In genomic region chr17:79023886-79024771, GRCh38 we compare ENCODE assay signal across 8 cellular contexts. TPM values are rescaled to one million over a fixed set of nuclear protein-coding genes. Genes with fewer than 3 reads are reported as not detected.
A peak's percentile ranks its signal among the peaks of the same experiment; 100 is the strongest.
DNase-seq lines count a peak whose midpoint lies in the region; ATAC-seq and TF ChIP-seq lines count a peak whose summit lies in the region.

C1QTNF1 (plus strand) TSS chr17:79024169; CDS start chr17:79043969, 19,800 bp downstream.

- peak; percentile 25; the same call in 1 of the 2 replicates for TF ChIP-seq CTCF in AG04450 (IDR thresholded peaks at IDR 0.05; ENCODE audit: low read depth, low read length)
- TF ChIP-seq CTCF in HEK293 (tag by site-specific recombination; IDR thresholded peaks at IDR 0.05), result peak; percentile 54
- TF ChIP-seq CTCF in esophagus squamous epithelium (IDR thresholded peaks at IDR 0.05), result peak in 4 of 6 experiments; percentile 38 to 63 (median 49)

- peaks cover 41% of the 10 kb centered on the region for H3K4me1 ChIP-seq in HEK293 (ENCODE audit: control insufficient read depth, insufficient read depth, low read length)
- H3K4me1 ChIP-seq in esophagus squamous epithelium, result peaks cover 35 to 100% (median 63%) of the 10 kb centered on the region in 3 donors
- peaks cover 4% of the 10 kb centered on the region in 2 donors for H3K4me1 ChIP-seq in naive thymus-derived CD4-positive, alpha-beta T cell (ENCODE audit: control insufficient read depth in 2 of 2, insufficient read depth in 2 of 2, low read length in 2 of 2)

- intact Hi-C loops in activated CD4-positive, alpha-beta memory T cell treated with anti-CD3 and anti-CD28 coated beads for 36 hours (cut with micrococcal nuclease), result no loop called here
- intact Hi-C loops in esophagus squamous epithelium (cut with DNase I), result no loop called here
- intact Hi-C loops in naive thymus-derived CD4-positive, alpha-beta T cell (cut with micrococcal nuclease), result no loop called here

- H3K4me1 Mint-ChIP-seq in activated CD4-positive, alpha-beta memory T cell treated with anti-CD3 and anti-CD28 coated beads for 36 hours (ENCODE audit: low read depth), result peaks cover 8% of the 10 kb centered on the region
- peaks cover 0 to 9% (median 6%) of the 10 kb centered on the region in 7 donors for H3K4me1 Mint-ChIP-seq in naive thymus-derived CD4-positive, alpha-beta T cell

- H3K4me3 ChIP-seq in AG04450 (ENCODE audit: low read depth, low read length) (peak within 1 kb of the TSS; percentile 70), HEK293 (ENCODE audit: low read depth, low read length) (peak within 1 kb of the TSS; percentile 58), esophagus squamous epithelium (peak within 1 kb of the TSS; percentile 34 to 71 (median 54))
- peak within 1 kb of the TSS; percentile 64 for H3K4me3 ChIP-seq in naive thymus-derived CD4-positive, alpha-beta T cell (ENCODE audit: low read length)

- peaks cover 28% of the 10 kb centered on the region for H3K27me3 Mint-ChIP-seq in activated CD4-positive, alpha-beta memory T cell treated with anti-CD3 and anti-CD28 coated beads for 36 hours
- peaks cover 1 to 79% (median 20%) of the 10 kb centered on the region in 5 donors for H3K27me3 Mint-ChIP-seq in naive thymus-derived CD4-positive, alpha-beta T cell

- H3K27me3 ChIP-seq in AG04450 (ENCODE audit: control insufficient read depth, insufficient read depth, low read length) (peaks cover 3% of the 10 kb centered on the region), esophagus squamous epithelium (peaks cover 0 to 72% (median 0%) of the 10 kb centered on the region in 4 donors)
- no peaks in the 10 kb centered on the region for H3K27me3 ChIP-seq in naive thymus-derived CD4-positive, alpha-beta T cell (ENCODE audit: control insufficient read depth in 2 of 2, insufficient read depth in 2 of 2, low read length in 2 of 2)

- peak within 1 kb of the TSS; percentile 69 for H3K4me3 Mint-ChIP-seq in activated CD4-positive, alpha-beta memory T cell treated with anti-CD3 and anti-CD28 coated beads for 36 hours
- peak within 1 kb of the TSS; percentile 83 to 91 (median 88) for H3K4me3 Mint-ChIP-seq in naive thymus-derived CD4-positive, alpha-beta T cell

- CTCF ChIA-PET in AG04450 (lab: Charles Lee) (interaction anchor here (1.8 kb wide), 1 partner anchor 367 kb away, joined by 4 read pairs; no protein-coding TSS in a partner anchor), HEK293 (lab: Yijun Ruan, JAX) (interaction anchor here (0.6 to 11.1 kb wide), 3 partner anchors 15 to 1188 kb away, joined by 3 to 122 read pairs (median 119); no protein-coding TSS in a partner anchor)
- CTCF ChIA-PET in activated CD4-positive, alpha-beta memory T cell treated with anti-CD3 and anti-CD28 coated beads for 36 hours (lab: Charles Lee), result interaction anchor here (2.5 kb wide), 1 partner anchor 18 kb away, joined by 7 read pairs; no protein-coding TSS in a partner anchor
- CTCF ChIA-PET in naive thymus-derived CD4-positive, alpha-beta T cell (lab: Charles Lee), result no interaction called here

- TF ChIP-seq POLR2A in esophagus squamous epithelium (IDR thresholded peaks at IDR 0.05), result peak in 1 of 4 donors; percentile 19

- H3K9me3 Mint-ChIP-seq in activated CD4-positive, alpha-beta memory T cell treated with anti-CD3 and anti-CD28 coated beads for 36 hours, result no peaks in the 10 kb centered on the region
- H3K9me3 Mint-ChIP-seq in naive thymus-derived CD4-positive, alpha-beta T cell, result no peaks in the 10 kb centered on the region

- H3K9me3 ChIP-seq in AG04450 (ENCODE audit: control insufficient read depth, insufficient read depth, low read length), result no peaks in the 10 kb centered on the region; the same call in 1 of the 2 replicates
- H3K9me3 ChIP-seq in HEK293 (ENCODE audit: control insufficient read depth, insufficient read depth, low read depth, low read length), result no peaks in the 10 kb centered on the region
- H3K9me3 ChIP-seq in esophagus squamous epithelium, result no peaks in the 10 kb centered on the region
- no peaks in the 10 kb centered on the region for H3K9me3 ChIP-seq in naive thymus-derived CD4-positive, alpha-beta T cell (ENCODE audit: control insufficient read depth in 2 of 3, low read length in 3 of 3)

- peak; percentile 76 for ATAC-seq in naive thymus-derived CD4-positive, alpha-beta T cell

- H3K27ac Mint-ChIP-seq in activated CD4-positive, alpha-beta memory T cell treated with anti-CD3 and anti-CD28 coated beads for 36 hours, result no peak within 1 kb of the TSS
- H3K27ac Mint-ChIP-seq in naive thymus-derived CD4-positive, alpha-beta T cell, result peak within 1 kb of the TSS in 2 of 9 donors; percentile 61 to 76

- H3K27ac ChIP-seq in AG04450 (ENCODE audit: low read depth, low read length), result no peak within 1 kb of the TSS
- peak within 1 kb of the TSS; percentile 60; the same call in 1 of the 2 replicates for H3K27ac ChIP-seq in HEK293 (ENCODE audit: extremely low read depth, low read depth, low read length)
- H3K27ac ChIP-seq in esophagus squamous epithelium, result peak within 1 kb of the TSS; percentile 52 to 80 (median 74)
- H3K27ac ChIP-seq in naive thymus-derived CD4-positive, alpha-beta T cell (ENCODE audit: low read depth, low read length), result no peak within 1 kb of the TSS

- POLR2A ChIA-PET in AG04450 (lab: Yijun Ruan, JAX), result no interaction called here
- POLR2A ChIA-PET in HEK293 (lab: Yijun Ruan, JAX), result no interaction called here
- POLR2A ChIA-PET in activated CD4-positive, alpha-beta memory T cell treated with anti-CD3 and anti-CD28 coated beads for 36 hours (lab: Charles Lee), result no interaction called here
- POLR2A ChIA-PET in naive thymus-derived CD4-positive, alpha-beta T cell (lab: Charles Lee), result no interaction called here

- 0 to 1% methylated on average over 15 to 17 of the region's 77 CpGs for WGBS in esophagus squamous epithelium, 2 donors

- H3K36me3 Mint-ChIP-seq in activated CD4-positive, alpha-beta memory T cell treated with anti-CD3 and anti-CD28 coated beads for 36 hours, result no peaks in the 10 kb centered on the region
- H3K36me3 Mint-ChIP-seq in naive thymus-derived CD4-positive, alpha-beta T cell, result no peaks in the 10 kb centered on the region

- H3K36me3 ChIP-seq in HEK293 (ENCODE audit: control insufficient read depth in 2 of 2, insufficient read depth in 1 of 2, low read length in 2 of 2) (no peaks in the 10 kb centered on the region), esophagus squamous epithelium (no peaks in the 10 kb centered on the region)
- H3K36me3 ChIP-seq in naive thymus-derived CD4-positive, alpha-beta T cell (ENCODE audit: control insufficient read depth in 2 of 3, insufficient read depth in 3 of 3, low read length in 3 of 3), result no peaks in the 10 kb centered on the region

- no peak for DNase-seq in AG04450 (ENCODE audit: low read depth, low spot score)
- peak; percentile 48 for DNase-seq in activated CD4-positive, alpha-beta memory T cell treated with anti-CD3 and anti-CD28 coated beads for 36 hours
- DNase-seq in esophagus squamous epithelium (lab: John Stamatoyannopoulos, UW), result no peak
- peak in 7 of 9 donors; percentile 21 to 49 (median 25) for DNase-seq in naive thymus-derived CD4-positive, alpha-beta T cell
- no peak for DNase-seq in medulla oblongata (ENCODE audit: extremely low spot score)
- no peak for DNase-seq in NK-92 (lab: John Stamatoyannopoulos, UW; ENCODE audit: unreplicated experiment)
- DNase-seq in dedifferentiated amniotic fluid mesenchymal stem cell (ENCODE audit: extremely low spot score), result no peak

TF ChIP-seq in HEK293, 187 proteins besides CTCF, POLR2A, EP300 and RAD21 (continues in another document):
- peak; percentile 37; the same call in 1 of the 2 replicates for TF ChIP-seq ZBTB10 (tag by site-specific recombination; IDR thresholded peaks at IDR 0.05)
- TF ChIP-seq WT1 (tag by site-specific recombination; IDR thresholded peaks at IDR 0.05), result peak; percentile 72
- TF ChIP-seq ZNF398 (tag by site-specific recombination; IDR thresholded peaks at IDR 0.05), result peak; percentile 58

RNA-seq across cellular contexts. Expression of gene C1QTNF1, which starts in this region (rescaled TPM):
- polyA plus RNA-seq in AG04450 (2011; rRNA removed), result 15.4 and 23.4 TPM in 2 replicates
- 11.5 and 22.3 TPM in 2 replicates for polyA minus RNA-seq in AG04450 (2011; rRNA and poly(A)+ RNA removed)
- total RNA-seq in activated CD4-positive, alpha-beta memory T cell treated with anti-CD3 and anti-CD28 coated beads for 36 hours, result under 1 TPM; 0.31 to 0.38 TPM
- 10 to 100 TPM in 2 of 4 donors, 1 to 10 TPM in 2; 2.7 to 20.4 (median 6.8) TPM for total RNA-seq in esophagus squamous epithelium
- under 1 TPM in 1 of 5 experiments, not detected in 4; 0.10 TPM for total RNA-seq in naive thymus-derived CD4-positive, alpha-beta T cell
- not detected for polyA plus RNA-seq in naive thymus-derived CD4-positive, alpha-beta T cell

Comparison
In these comparisons a context has a peak if more than half of its experiments do, and no peak if none do; other contexts are left out.
1. RNA of gene C1QTNF1 (polyA plus RNA-seq): 15.4 to 23.4 TPM in AG04450; not detected in naive thymus-derived CD4-positive, alpha-beta T cell; every median in the first group is over 10 times any median in the second.
2. Peak in DNase-seq in activated CD4-positive, alpha-beta memory T cell treated with anti-CD3 and anti-CD28 coated beads for 36 hours; RNA of the gene not detected or under 1 TPM.
3. Peak in DNase-seq, ATAC-seq and H3K4me3 ChIP-seq in naive thymus-derived CD4-positive, alpha-beta T cell; RNA of the gene not detected or under 1 TPM.
4. H3K27ac ChIP-seq: peak in HEK293 (single experiment) and esophagus squamous epithelium (4 of 4); none in AG04450 (single experiment) and naive thymus-derived CD4-positive, alpha-beta T cell (single experiment).
5. Peak in every context shown above with its lines, with median percentiles within 50 percentile points of each other: H3K4me3 ChIP-seq and CTCF ChIP-seq.